Comparison of ENCODE assay signal across 8 cellular contexts in genomic region chr2:89208144-89208932, GRCh38.
A peak's percentile ranks its signal among the peaks of the same experiment; 100 is the strongest.
DNase-seq lines count a peak whose midpoint lies in the region; ATAC-seq and TF ChIP-seq lines count a peak whose summit lies in the region.
"Not testable (repeated sequence)": the region's sequence is repeated elsewhere in the genome, so short reads cannot be mapped to it uniquely, and the experiment has no call there.

No MANE protein-coding gene starts in this region.

- H3K27me3 Mint-ChIP-seq in MCF 10A (ENCODE audit: insufficient read depth, unreplicated experiment): not testable (repeated sequence)

- not testable (repeated sequence) for H3K4me3 ChIP-seq in AG09309 (ENCODE audit: control insufficient read depth, low read depth, low read length); fibroblast of pulmonary artery (replicated peaks; ENCODE audit: low read depth, low read length)

- intact Hi-C loops in MCF 10A (cut with micrococcal nuclease); sciatic nerve (cut with DNase I): not testable (repeated sequence)

- not testable (repeated sequence) for H3K9me3 Mint-ChIP-seq in MCF 10A (ENCODE audit: unreplicated experiment)

- DNase-seq in AG09309 (ENCODE audit: low read depth): peak; percentile 69
- DNase-seq in GM04504 (ENCODE audit: low read depth): peak; percentile 58
- peak; percentile 46 for DNase-seq in M059J (ENCODE audit: low read depth)
- peak; percentile 14 for DNase-seq in SK-MEL-5 (ENCODE audit: low read depth, low spot score)
- peak; percentile 52 for DNase-seq in MCF 10A (ENCODE audit: unreplicated experiment)
- DNase-seq in fibroblast of pulmonary artery (ENCODE audit: low read depth): peak; percentile 6
- peak; percentile 18 to 85 for DNase-seq in lung microvascular endothelial cell (ENCODE audit: low read depth in 2 of 2)
- DNase-seq in sciatic nerve (ENCODE audit: low spot score): not testable (repeated sequence)

- not testable (repeated sequence) for H3K36me3 Mint-ChIP-seq in MCF 10A (ENCODE audit: insufficient read depth, unreplicated experiment)

- not testable (repeated sequence) for H3K27ac Mint-ChIP-seq in MCF 10A (ENCODE audit: low read depth, unreplicated experiment)

- peak; percentile 51 for ATAC-seq in sciatic nerve

- in situ Hi-C loops in SK-MEL-5 (cut with HindIII; ENCODE audit: low pct_unique_long_range_greater_than_20kb, low sequenced_read_pairs): not testable (repeated sequence)

- H3K4me3 Mint-ChIP-seq in MCF 10A (ENCODE audit: unreplicated experiment): not testable (repeated sequence)

- CTCF ChIA-PET in MCF 10A (lab: Yijun Ruan, JAX): not testable (repeated sequence)

- TF ChIP-seq CTCF in AG09309 (IDR thresholded peaks at IDR 0.05; ENCODE audit: control insufficient read depth, insufficient read depth, low read depth, low read length, missing control alignments); MCF 10A (IDR thresholded peaks at IDR 0.05; ENCODE audit: unreplicated experiment); fibroblast of pulmonary artery (IDR thresholded peaks at IDR 0.05; ENCODE audit: low read length, missing control alignments): not testable (repeated sequence)

- not testable (repeated sequence) for H3K4me1 Mint-ChIP-seq in MCF 10A (ENCODE audit: insufficient read depth, unreplicated experiment)

- not testable (repeated sequence) for BruUV-seq in MCF 10A (replicated peaks; lab: Mats Ljungman, UMichigan)

- POLR2A ChIA-PET in MCF 10A (lab: Yijun Ruan, JAX): not testable (repeated sequence)
